1 cellular context compared by ENCODE assay signal in genomic region chr18:35005963-35006577, GRCh38.
TF ChIP-seq lines count a peak whose summit lies in the region.

No MANE protein-coding gene starts in this region.

TF ChIP-seq in SK-N-SH treated with all-trans-retinoic acid at 6 μM for 48 hours, 23 proteins besides CTCF, POLR2A, EP300 and RAD21 (continued from another document):
- TF ChIP-seq PATZ1 (CRISPR knock-in tag; IDR thresholded peaks at IDR 0.05; ENCODE audit: borderline replicate concordance): no peak
- TF ChIP-seq PPARA (CRISPR knock-in tag; IDR thresholded peaks at IDR 0.05; ENCODE audit: borderline replicate concordance): no peak
- no peak for TF ChIP-seq CSRNP3 (CRISPR knock-in tag; IDR thresholded peaks at IDR 0.05)
- no peak for TF ChIP-seq ISL1 (CRISPR knock-in tag; IDR thresholded peaks at IDR 0.05)
- no peak for TF ChIP-seq ARNTL (CRISPR knock-in tag; IDR thresholded peaks at IDR 0.05; ENCODE audit: borderline replicate concordance, low read depth)
TF ChIP-seq in SK-N-SH treated with all-trans-retinoic acid at 6 μM for 48 hours: peak in this region for 0.
